In genomic region chr11:27506200-27507182, GRCh38 we compare ENCODE assay signal across 8 cellular contexts. TPM values are rescaled to one million over a fixed set of nuclear protein-coding genes. Genes with fewer than 3 reads are reported as not detected.
A peak's percentile ranks its signal among the peaks of the same experiment; 100 is the strongest.
DNase-seq lines count a peak whose midpoint lies in the region; ATAC-seq, FAIRE-seq and TF ChIP-seq lines count a peak whose summit lies in the region.

LIN7C (minus strand) TSS chr11:27506769; CDS start chr11:27506752, 17 bp downstream.

- FAIRE-seq in bronchial epithelial cell (lab: Jason Lieb, UNC): no peak

- peaks cover 4% of the 10 kb centered on the region; the same call in 1 of the 2 replicates for H3K9me3 ChIP-seq in AG04450 (ENCODE audit: control insufficient read depth, insufficient read depth, low read length)

- peak within 1 kb of the TSS; percentile 99 for H3K4me3 ChIP-seq in AG04450 (ENCODE audit: low read depth, low read length)
- peak within 1 kb of the TSS; percentile 82 for H3K4me3 ChIP-seq in WI38 (ENCODE audit: low read depth, low read length)
- peak within 1 kb of the TSS; percentile 60 for H3K4me3 ChIP-seq in bronchial epithelial cell (ENCODE audit: low read depth, low read length)

- POLR2A ChIA-PET in AG04450 (lab: Yijun Ruan, JAX): interaction anchor here (0.6 kb wide), 1 partner anchor 13 kb away, joined by 3 read pairs; no protein-coding TSS in a partner anchor

- DNase-seq in AG04450 (ENCODE audit: low read depth, low spot score): peak; percentile 84
- DNase-seq in NCI-H2196 treated with DMSO at 0.1 percent for 48 hours (lab: John Stamatoyannopoulos, UW; ENCODE audit: unreplicated experiment): peak; percentile 92
- DNase-seq in bronchial epithelial cell (ENCODE audit: low read depth): peak; percentile 86
- peak; percentile 93 for DNase-seq in inferior parietal cortex (ENCODE audit: extremely low spot score)
- DNase-seq in stimulated activated CD4-positive, alpha-beta T cell treated with anti-CD3 and anti-CD28 coated beads, Interleukin-12 subunit alpha, Interleukin-12 subunit beta, amount 100 ng/mL, for 24 hours (ENCODE audit: low read depth in 2 of 2): peak; percentile 88 to 94

- H3K36me3 ChIP-seq in bronchial epithelial cell (ENCODE audit: control insufficient read depth, insufficient read depth, low read length): peaks cover 2% of the 10 kb centered on the region

- TF ChIP-seq CTCF in AG04450 (IDR thresholded peaks at IDR 0.05; ENCODE audit: low read depth, low read length) (no peak; the same call in 1 of the 2 replicates), WI38 (IDR thresholded peaks at IDR 0.05; ENCODE audit: low read depth, low read length) (no peak), bronchial epithelial cell (IDR thresholded peaks at IDR 0.05; ENCODE audit: insufficient read depth, low read length, severe bottlenecking) (no peak)

- ATAC-seq in GM18870 (IDR thresholded peaks at IDR 0.05; ENCODE audit: unreplicated experiment) (peak; percentile 88), HG03135 (IDR thresholded peaks at IDR 0.05; ENCODE audit: unreplicated experiment) (peak; percentile 94)

- H3K27me3 ChIP-seq in AG04450 (ENCODE audit: control insufficient read depth, insufficient read depth, low read length) (no peaks in the 10 kb centered on the region), bronchial epithelial cell (ENCODE audit: control insufficient read depth, insufficient read depth, low read length) (no peaks in the 10 kb centered on the region)

- CTCF ChIA-PET in AG04450 (lab: Charles Lee): interaction anchor here (1.0 to 2.4 kb wide), 2 partner anchors 8 to 10 kb away, joined by 3 to 7 read pairs; no protein-coding TSS in a partner anchor

- peak within 1 kb of the TSS; percentile 82 for H3K27ac ChIP-seq in AG04450 (ENCODE audit: low read depth, low read length)

RNA-seq across cellular contexts. Expression of gene LIN7C, which starts in this region (rescaled TPM):
- 16.9 and 22.8 TPM in 2 replicates for polyA plus RNA-seq in AG04450 (2011; rRNA removed)
- polyA minus RNA-seq in AG04450 (2011; rRNA and poly(A)+ RNA removed): 11.4 and 20.4 TPM in 2 replicates
- total RNA-seq in bronchial epithelial cell: 93.7 and 100 TPM in 2 replicates

Comparison
In these comparisons a context has a peak if more than half of its experiments do, and no peak if none do; other contexts are left out.
1. Peak in every context shown above with its lines: DNase-seq, ATAC-seq, H3K4me3 ChIP-seq and H3K27ac ChIP-seq.